12 cellular contexts compared by ENCODE assay signal in the genomic region with DNA sequence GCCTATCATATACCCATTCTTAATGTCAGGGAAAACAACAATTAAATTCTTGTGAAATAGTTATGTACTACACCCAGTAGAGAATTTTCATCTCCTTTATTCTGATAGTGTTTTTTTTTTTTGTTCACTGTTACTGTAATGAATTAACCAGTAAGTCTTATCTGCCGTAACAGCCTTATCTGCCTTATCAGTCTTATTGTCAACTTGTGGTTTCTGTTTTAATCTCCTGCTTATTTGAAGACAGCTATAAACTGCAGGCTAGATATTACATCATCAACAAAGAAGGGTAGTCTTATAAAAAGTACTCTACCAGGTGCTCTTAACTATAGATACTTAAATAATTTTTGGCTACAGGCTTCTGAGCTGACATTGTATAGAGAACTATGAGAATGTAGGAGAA.
DNase-seq lines count a peak whose midpoint lies in the region; TF ChIP-seq lines count a peak whose summit lies in the region.
"Had no signal": no experiment of that assay in that cellular context is flagged by ENCODE, and none has a peak within 500 bp of the region (broad histone marks: within the 10 kb centered on the region; RNA-seq: fewer than 3 reads in every experiment).

No MANE protein-coding gene starts in this region.

- H3K27me3 ChIP-seq in brain microvascular endothelial cell (replicated peaks), result no peaks in the 10 kb centered on the region

- no peak overlapping the region for H3K4me3 ChIP-seq in Jurkat, Clone E6-1 (ENCODE audit: low read length)
- H3K4me3 ChIP-seq in brain microvascular endothelial cell (ENCODE audit: low read depth, low read length) (no peak overlapping the region), fibroblast of the aortic adventitia (ENCODE audit: low read depth, low read length) (no peak overlapping the region)

- H3K27ac ChIP-seq in brain microvascular endothelial cell, result no peak overlapping the region

- peak; percentile 27 for DNase-seq in Jurkat, Clone E6-1 (ENCODE audit: low read depth, low spot score)
- peak; percentile 4 for DNase-seq in brain microvascular endothelial cell
- peak; percentile 1 for DNase-seq in fibroblast of the aortic adventitia (ENCODE audit: low read depth)
- DNase-seq in SHP77 treated with DMSO at 0.1 percent for 48 hours (lab: John Stamatoyannopoulos, UW), result no peak
- DNase-seq in HuH-7.5 (ENCODE audit: low spot score), result no peak
- DNase-seq in H4 (ENCODE audit: low spot score), result no peak
- no peak for DNase-seq in NCI-H2171 (lab: John Stamatoyannopoulos, UW)
- DNase-seq: C1 segment of cervical spinal cord; Calu3; CD4-positive, alpha-beta T cell; DMS 273 treated with DMSO at 0.1 percent for 48 hours; HCEC 1CT had no signal

- in situ Hi-C loops in brain microvascular endothelial cell (cut with HindIII; ENCODE audit: low pct_ligation_motif_present, low sequenced_read_pairs), result no loop called here

- TF ChIP-seq CTCF in brain microvascular endothelial cell (IDR thresholded peaks at IDR 0.05; ENCODE audit: low read depth, low read length, missing control alignments), result no peak
- TF ChIP-seq CTCF in fibroblast of the aortic adventitia (IDR thresholded peaks at IDR 0.05; ENCODE audit: insufficient read depth, low read length), result no peak

- H3K36me3 ChIP-seq in brain microvascular endothelial cell (replicated peaks), result no peaks in the 10 kb centered on the region

Comparison
In these comparisons a context has a peak if more than half of its experiments do, and no peak if none do; other contexts are left out.
1. DNase-seq: peak in Jurkat, Clone E6-1 (single experiment), brain microvascular endothelial cell (single experiment) and fibroblast of the aortic adventitia (single experiment); none in SHP77 treated with DMSO at 0.1 percent for 48 hours (single experiment), HuH-7.5 (single experiment), H4 (single experiment) and NCI-H2171 (single experiment).